9 cellular contexts compared by ENCODE assay signal in genomic region chr11:20156280-20156875, GRCh38. TPM values are rescaled to one million over a fixed set of nuclear protein-coding genes. Genes with fewer than 3 reads are reported as not detected.
DNase-seq lines count a peak whose midpoint lies in the region; ATAC-seq and TF ChIP-seq lines count a peak whose summit lies in the region.
"Had no signal": no experiment of that assay in that cellular context is flagged by ENCODE, and none has a peak within 500 bp of the region (broad histone marks: within the 10 kb centered on the region; RNA-seq: fewer than 3 reads in every experiment).

No MANE protein-coding gene starts in this region.

- peak; percentile 37 for ATAC-seq in upper lobe of right lung

- no TSS peak for BruUV-seq in MCF 10A (replicated peaks; lab: Mats Ljungman, UMichigan)

- no peaks in the 10 kb centered on the region for H3K9me3 Mint-ChIP-seq in MCF 10A (ENCODE audit: unreplicated experiment)

- no peak overlapping the region for H3K9ac ChIP-seq in mucosa of rectum (ENCODE audit: low read depth in 1 of 2, low read length in 2 of 2)
- H3K9ac ChIP-seq: BLaER1 treated with 17β-estradiol and CSF1 and Interleukin-3, amounts not matched to agents 10 nM and 100 nM had no signal

- H3K27ac Mint-ChIP-seq in MCF 10A (ENCODE audit: low read depth, unreplicated experiment): no peak overlapping the region

- intact Hi-C loops in breast epithelium (cut with DNase I; ENCODE audit: low total_unique reads) (no loop called here), MCF 10A (cut with micrococcal nuclease) (no loop called here), upper lobe of right lung (cut with DNase I) (no loop called here)

- CTCF ChIA-PET in MCF 10A (lab: Yijun Ruan, JAX): interaction anchor here (0.6 to 1.4 kb wide), 2 partner anchors 199 to 837 kb away, joined by 3 to 4 read pairs; no protein-coding TSS in a partner anchor

- peaks cover 75% of the 10 kb centered on the region for H3K27me3 Mint-ChIP-seq in MCF 10A (ENCODE audit: insufficient read depth, unreplicated experiment)

- POLR2A ChIA-PET in MCF 10A (lab: Yijun Ruan, JAX): no interaction called here

- H3K4me3 ChIP-seq in breast epithelium: peak overlapping the region in 2 of 3 donors; percentile 7 to 52
- peak overlapping the region; percentile 30 to 38 for H3K4me3 ChIP-seq in mucosa of rectum (ENCODE audit: low read length in 2 of 2)
- H3K4me3 ChIP-seq in upper lobe of right lung: peak overlapping the region; percentile 30

- H3K36me3 ChIP-seq in breast epithelium (no peaks in the 10 kb centered on the region), mucosa of rectum (ENCODE audit: control insufficient read depth in 2 of 2, insufficient read depth in 2 of 2, low read length in 2 of 2) (no peaks in the 10 kb centered on the region), upper lobe of right lung (no peaks in the 10 kb centered on the region)
- H3K36me3 ChIP-seq: BLaER1 treated with 17β-estradiol and CSF1 and Interleukin-3, amounts not matched to agents 10 nM and 100 nM had no signal

- peaks cover 4% of the 10 kb centered on the region for H3K4me1 Mint-ChIP-seq in MCF 10A (ENCODE audit: insufficient read depth, unreplicated experiment)

- DNase-seq in breast epithelium (ENCODE audit: low spot score in 2 of 2) (no peak), MCF 10A (ENCODE audit: unreplicated experiment) (no peak), upper lobe of right lung (no peak), GOT3 (lab: John Stamatoyannopoulos, UW) (no peak), NCI-H345 treated with DMSO at 0.1 percent for 48 hours (lab: John Stamatoyannopoulos, UW; ENCODE audit: unreplicated experiment) (no peak), cerebellar nuclear complex (lab: John Stamatoyannopoulos, UW) (no peak)
- DNase-seq in activated naive CD4-positive, alpha-beta T cell treated with Interleukin-2 at 50 U/mL for 16 hours: peak; percentile 56

- H3K9me3 ChIP-seq in breast epithelium (no peaks in the 10 kb centered on the region), mucosa of rectum (ENCODE audit: control insufficient read depth in 2 of 2, low read length in 2 of 2) (peaks cover 0 to 3% of the 10 kb centered on the region in 2 donors), upper lobe of right lung (no peaks in the 10 kb centered on the region)

- no peaks in the 10 kb centered on the region for H3K4me1 ChIP-seq in breast epithelium
- peaks cover 0 to 3% of the 10 kb centered on the region in 2 donors for H3K4me1 ChIP-seq in mucosa of rectum (ENCODE audit: control insufficient read depth in 2 of 2, insufficient read depth in 2 of 2, low read length in 2 of 2)
- peaks cover 9% of the 10 kb centered on the region for H3K4me1 ChIP-seq in upper lobe of right lung

- no peak overlapping the region for H3K27ac ChIP-seq in breast epithelium
- H3K27ac ChIP-seq in mucosa of rectum (ENCODE audit: low read depth in 2 of 2, low read length in 2 of 2): no peak overlapping the region
- H3K27ac ChIP-seq in upper lobe of right lung: no peak overlapping the region
- H3K27ac ChIP-seq: BLaER1 treated with 17β-estradiol and CSF1 and Interleukin-3, amounts not matched to agents 10 nM and 100 nM had no signal

- no peak for TF ChIP-seq CTCF in breast epithelium (IDR thresholded peaks at IDR 0.05)
- no peak for TF ChIP-seq CTCF in MCF 10A (IDR thresholded peaks at IDR 0.05; ENCODE audit: unreplicated experiment)
- TF ChIP-seq CTCF in upper lobe of right lung (IDR thresholded peaks at IDR 0.05): no peak

- no peak overlapping the region for H3K4me3 Mint-ChIP-seq in MCF 10A (ENCODE audit: unreplicated experiment)

- TF ChIP-seq POLR2A in breast epithelium (IDR thresholded peaks at IDR 0.05): no peak

- H3K27me3 ChIP-seq in breast epithelium: peaks cover 18 to 74% of the 10 kb centered on the region in 2 donors
- H3K27me3 ChIP-seq in mucosa of rectum (ENCODE audit: control insufficient read depth in 2 of 2, insufficient read depth in 2 of 2, low read length in 2 of 2): peaks cover 46 to 65% of the 10 kb centered on the region in 2 donors
- peaks cover 82% of the 10 kb centered on the region for H3K27me3 ChIP-seq in upper lobe of right lung

- H3K36me3 Mint-ChIP-seq in MCF 10A (ENCODE audit: insufficient read depth, unreplicated experiment): peaks cover 7% of the 10 kb centered on the region

RNA-seq across cellular contexts. Expression of gene DBX1, which starts 3.9 kb away (rescaled TPM):
- total RNA-seq in breast epithelium: not detected
- not detected in 2 replicates for total RNA-seq in MCF 10A (2022)
- total RNA-seq in upper lobe of right lung: not detected
